Comparison of ENCODE assay signal across 1 cellular context in the genomic region with DNA sequence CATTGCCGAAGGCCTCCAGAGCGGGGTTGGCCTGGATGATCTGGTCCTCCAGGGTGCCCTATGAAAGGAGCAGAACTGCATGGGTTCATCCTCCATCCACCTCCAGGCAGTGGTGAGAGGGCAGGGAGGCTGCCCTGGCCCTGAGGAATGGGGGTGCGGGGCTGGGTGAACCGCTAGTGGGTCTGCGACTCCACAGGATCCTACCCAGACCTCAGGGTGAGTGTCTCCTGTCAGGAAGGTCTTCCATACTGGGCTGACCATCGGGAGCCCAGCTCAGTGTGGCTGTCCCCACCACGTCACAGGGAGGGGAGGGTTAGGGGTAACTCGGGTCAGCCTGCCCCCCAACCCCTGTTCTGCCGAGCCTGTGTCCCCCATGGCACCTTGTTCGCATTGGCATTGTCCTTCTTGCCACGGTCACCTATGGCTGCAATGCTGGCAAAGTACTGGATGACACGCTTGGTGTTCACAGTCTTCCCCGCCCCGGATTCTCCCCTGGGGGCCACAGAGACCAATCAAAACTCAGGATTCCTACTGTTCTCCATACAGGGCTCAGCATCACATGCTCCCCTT.
TF ChIP-seq lines count a peak whose summit lies in the region.

No MANE protein-coding gene starts in this region.

TF ChIP-seq in SK-N-SH, 30 proteins besides CTCF, POLR2A, EP300 and RAD21:
- no peak for TF ChIP-seq MEF2A (IDR thresholded peaks at IDR 0.05; ENCODE audit: borderline replicate concordance, low read depth)
- TF ChIP-seq NFIC (IDR thresholded peaks at IDR 0.05; ENCODE audit: borderline replicate concordance) = no peak
- no peak for TF ChIP-seq TAF1 (IDR thresholded peaks at IDR 0.05; ENCODE audit: borderline replicate concordance, low read depth, low read length)
- TF ChIP-seq FOXJ3 (CRISPR knock-in tag; IDR thresholded peaks at IDR 0.05) = no peak
- TF ChIP-seq, protein P1, sequence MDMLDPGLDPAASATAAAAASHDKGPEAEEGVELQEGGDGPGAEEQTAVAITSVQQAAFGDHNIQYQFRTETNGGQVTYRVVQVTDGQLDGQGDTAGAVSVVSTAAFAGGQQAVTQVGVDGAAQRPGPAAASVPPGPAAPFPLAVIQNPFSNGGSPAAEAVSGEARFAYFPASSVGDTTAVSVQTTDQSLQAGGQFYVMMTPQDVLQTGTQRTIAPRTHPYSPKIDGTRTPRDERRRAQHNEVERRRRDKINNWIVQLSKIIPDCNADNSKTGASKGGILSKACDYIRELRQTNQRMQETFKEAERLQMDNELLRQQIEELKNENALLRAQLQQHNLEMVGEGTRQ (IDR thresholded peaks at IDR 0.05; ENCODE audit: borderline replicate concordance, low read depth, low read length) = no peak
- TF ChIP-seq TCF12 (IDR thresholded peaks at IDR 0.05) = no peak
- no peak for TF ChIP-seq RCOR1 (IDR thresholded peaks at IDR 0.05; ENCODE audit: low read length)
- TF ChIP-seq, protein P2, sequence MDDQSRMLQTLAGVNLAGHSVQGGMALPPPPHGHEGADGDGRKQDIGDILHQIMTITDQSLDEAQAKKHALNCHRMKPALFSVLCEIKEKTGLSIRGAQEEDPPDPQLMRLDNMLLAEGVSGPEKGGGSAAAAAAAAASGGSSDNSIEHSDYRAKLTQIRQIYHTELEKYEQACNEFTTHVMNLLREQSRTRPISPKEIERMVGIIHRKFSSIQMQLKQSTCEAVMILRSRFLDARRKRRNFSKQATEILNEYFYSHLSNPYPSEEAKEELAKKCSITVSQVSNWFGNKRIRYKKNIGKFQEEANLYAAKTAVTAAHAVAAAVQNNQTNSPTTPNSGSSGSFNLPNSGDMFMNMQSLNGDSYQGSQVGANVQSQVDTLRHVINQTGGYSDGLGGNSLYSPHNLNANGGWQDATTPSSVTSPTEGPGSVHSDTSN (IDR thresholded peaks at IDR 0.05) = no peak
- TF ChIP-seq ELF1 (IDR thresholded peaks at IDR 0.05) = no peak
- TF ChIP-seq CHD2 (IDR thresholded peaks at IDR 0.05; ENCODE audit: low read length, partially characterized antibody) = no peak
- no peak for TF ChIP-seq GABPA (IDR thresholded peaks at IDR 0.05; ENCODE audit: low read depth)
- no peak for TF ChIP-seq MXI1 (IDR thresholded peaks at IDR 0.05; ENCODE audit: low read depth, low read length)
- TF ChIP-seq TEAD4 (IDR thresholded peaks at IDR 0.05; ENCODE audit: borderline replicate concordance, insufficient read depth) = no peak
- TF ChIP-seq, protein P3, sequence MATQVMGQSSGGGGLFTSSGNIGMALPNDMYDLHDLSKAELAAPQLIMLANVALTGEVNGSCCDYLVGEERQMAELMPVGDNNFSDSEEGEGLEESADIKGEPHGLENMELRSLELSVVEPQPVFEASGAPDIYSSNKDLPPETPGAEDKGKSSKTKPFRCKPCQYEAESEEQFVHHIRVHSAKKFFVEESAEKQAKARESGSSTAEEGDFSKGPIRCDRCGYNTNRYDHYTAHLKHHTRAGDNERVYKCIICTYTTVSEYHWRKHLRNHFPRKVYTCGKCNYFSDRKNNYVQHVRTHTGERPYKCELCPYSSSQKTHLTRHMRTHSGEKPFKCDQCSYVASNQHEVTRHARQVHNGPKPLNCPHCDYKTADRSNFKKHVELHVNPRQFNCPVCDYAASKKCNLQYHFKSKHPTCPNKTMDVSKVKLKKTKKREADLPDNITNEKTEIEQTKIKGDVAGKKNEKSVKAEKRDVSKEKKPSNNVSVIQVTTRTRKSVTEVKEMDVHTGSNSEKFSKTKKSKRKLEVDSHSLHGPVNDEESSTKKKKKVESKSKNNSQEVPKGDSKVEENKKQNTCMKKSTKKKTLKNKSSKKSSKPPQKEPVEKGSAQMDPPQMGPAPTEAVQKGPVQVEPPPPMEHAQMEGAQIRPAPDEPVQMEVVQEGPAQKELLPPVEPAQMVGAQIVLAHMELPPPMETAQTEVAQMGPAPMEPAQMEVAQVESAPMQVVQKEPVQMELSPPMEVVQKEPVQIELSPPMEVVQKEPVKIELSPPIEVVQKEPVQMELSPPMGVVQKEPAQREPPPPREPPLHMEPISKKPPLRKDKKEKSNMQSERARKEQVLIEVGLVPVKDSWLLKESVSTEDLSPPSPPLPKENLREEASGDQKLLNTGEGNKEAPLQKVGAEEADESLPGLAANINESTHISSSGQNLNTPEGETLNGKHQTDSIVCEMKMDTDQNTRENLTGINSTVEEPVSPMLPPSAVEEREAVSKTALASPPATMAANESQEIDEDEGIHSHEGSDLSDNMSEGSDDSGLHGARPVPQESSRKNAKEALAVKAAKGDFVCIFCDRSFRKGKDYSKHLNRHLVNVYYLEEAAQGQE (IDR thresholded peaks at IDR 0.05; ENCODE audit: low read depth, low read length) = no peak
- TF ChIP-seq RFX5 (IDR thresholded peaks at IDR 0.05; ENCODE audit: low read length) = no peak
- TF ChIP-seq POLR2AphosphoS5 (IDR thresholded peaks at IDR 0.05; ENCODE audit: low read depth, low read length) = no peak
- TF ChIP-seq GATA2 (CRISPR knock-in tag; IDR thresholded peaks at IDR 0.05) = no peak
- no peak for TF ChIP-seq YY1 (IDR thresholded peaks at IDR 0.05; ENCODE audit: low read depth)
- no peak for TF ChIP-seq SMC3 (IDR thresholded peaks at IDR 0.05; ENCODE audit: low read depth, low read length)
- no peak for TF ChIP-seq MAX (IDR thresholded peaks at IDR 0.05; ENCODE audit: low read depth)
TF ChIP-seq in SK-N-SH: peak in this region for 0.
